ENCODE assay signal across 23 cellular contexts in genomic region chr3:147034359-147034758, GRCh38.
DNase-seq lines count a peak whose midpoint lies in the region; ATAC-seq, FAIRE-seq and TF ChIP-seq lines count a peak whose summit lies in the region.
"Had no signal": no experiment of that assay in that cellular context is flagged by ENCODE, and none has a peak within 500 bp of the region (broad histone marks: within the 10 kb centered on the region; RNA-seq: fewer than 3 reads in every experiment).

No MANE protein-coding gene starts in this region.

- TF ChIP-seq RAD21 in HepG2 (CRISPR knock-in tag; IDR thresholded peaks at IDR 0.05): no peak

- DNase-seq in HepG2 (ENCODE audit: low spot score) (no peak), right lobe of liver (no peak), LHCN-M2 (ENCODE audit: low read depth) (peak; percentile 12), astrocyte of the spinal cord (ENCODE audit: low read depth, low spot score) (peak; percentile 12), iPS-NIHi7 (ENCODE audit: extremely low spot score) (no peak)
- DNase-seq: AML-193; BE2C; CD4-positive, alpha-beta T cell; CD8-positive, alpha-beta memory T cell; DMS 273 treated with DMSO at 0.1 percent for 48 hours; DMS79; EL; GF-D8; GM23248; H7; HCEC 1CT; HFFc6 had no signal

- H3K9me3 ChIP-seq in HepG2 (ENCODE audit: low read length) (peaks cover 15% of the 10 kb centered on the region), right lobe of liver (no peaks in the 10 kb centered on the region)
- H3K9me3 ChIP-seq: BE2C had no signal

- BruUV-seq in HepG2 (replicated peaks; lab: Mats Ljungman, UMichigan): no TSS peak

- no peak for TF ChIP-seq POLR2A in HepG2 (IDR thresholded peaks at IDR 0.05; ENCODE audit: insufficient read depth in 1 of 2, low read depth in 2 of 2, low read length in 2 of 2)
- TF ChIP-seq POLR2A in right lobe of liver (IDR thresholded peaks at IDR 0.05): no peak

- H3K79me2 ChIP-seq in HepG2 (ENCODE audit: insufficient read depth, low read length): no peaks in the 10 kb centered on the region

- POLR2A ChIA-PET in HepG2 (lab: Yijun Ruan, JAX): no interaction called here

- H3K36me3 ChIP-seq in HepG2 (replicated peaks in 1 of 2; ENCODE audit: control insufficient read depth in 1 of 2, insufficient read depth in 2 of 2, low read length in 2 of 2) (no peaks in the 10 kb centered on the region), right lobe of liver (no peaks in the 10 kb centered on the region)
- H3K36me3 ChIP-seq: BE2C; BLaER1 treated with 17β-estradiol and CSF1 and Interleukin-3, amounts not matched to agents 10 nM and 100 nM had no signal

- no peak overlapping the region for H3K4me2 ChIP-seq in HepG2 (ENCODE audit: low read depth, low read length)
- H3K4me2 ChIP-seq: BLaER1 treated with 17β-estradiol and CSF1 and Interleukin-3, amounts not matched to agents 10 nM and 100 nM had no signal

- H4K20me1 ChIP-seq in HepG2 (ENCODE audit: insufficient read depth, low read length): no peaks in the 10 kb centered on the region
- H4K20me1 ChIP-seq: BLaER1 treated with 17β-estradiol and CSF1 and Interleukin-3, amounts not matched to agents 10 nM and 100 nM had no signal

- H2AFZ ChIP-seq in HepG2 (ENCODE audit: low read length): no peak overlapping the region
- H2AFZ ChIP-seq: GM23248 had no signal

- no peak for TF ChIP-seq CTCF in HepG2 (CRISPR knock-in tag; IDR thresholded peaks at IDR 0.05)
- TF ChIP-seq CTCF in right lobe of liver (IDR thresholded peaks at IDR 0.05): no peak
- TF ChIP-seq CTCF in astrocyte of the spinal cord (IDR thresholded peaks at IDR 0.05; ENCODE audit: low read depth, low read length): no peak

- 2% methylated on average over 3 of the region's 3 CpGs for WGBS in HepG2 (ENCODE audit: low lambda C conversion rate)
- WGBS in right lobe of liver (ENCODE audit: insufficient coverage, low coverage, low lambda C conversion rate, missing lambda C conversion rate): 47% methylated on average over 3 of the region's 3 CpGs

- H3K27me3 ChIP-seq in HepG2 (ENCODE audit: control insufficient read depth in 1 of 2, insufficient read depth in 2 of 2, low read length in 2 of 2) (no peaks in the 10 kb centered on the region), right lobe of liver (no peaks in the 10 kb centered on the region)
- H3K27me3 ChIP-seq: BE2C; BLaER1 treated with 17β-estradiol and CSF1 and Interleukin-3, amounts not matched to agents 10 nM and 100 nM had no signal

- H3K4me3 ChIP-seq in HepG2 (replicated peaks in 1 of 3; ENCODE audit: insufficient read depth in 1 of 3, low read depth in 2 of 3, low read length in 3 of 3) (no peak overlapping the region), right lobe of liver (no peak overlapping the region), astrocyte of the spinal cord (ENCODE audit: low read depth, low read length) (no peak overlapping the region)
- H3K4me3 ChIP-seq: BLaER1 treated with 17β-estradiol and CSF1 and Interleukin-3, amounts not matched to agents 10 nM and 100 nM; GM23248 had no signal

- in situ Hi-C loops in HepG2 (cut with HindIII; ENCODE audit: extremely low pct_ligation_motif_present, low pct_unique_long_range_greater_than_20kb) (no loop called here), astrocyte of the spinal cord (cut with HindIII; ENCODE audit: low sequenced_read_pairs) (no loop called here)

- no peak overlapping the region for H3K9ac ChIP-seq in HepG2 (ENCODE audit: insufficient read depth, low read depth, low read length)
- H3K9ac ChIP-seq: BLaER1 treated with 17β-estradiol and CSF1 and Interleukin-3, amounts not matched to agents 10 nM and 100 nM; GM23248 had no signal

- FAIRE-seq in HepG2 (lab: Jason Lieb, UNC): no peak
- FAIRE-seq: D721Med, GM12892, H1 had no signal

- H3K4me1 ChIP-seq in HepG2 (ENCODE audit: insufficient read depth, low read length) (no peaks in the 10 kb centered on the region), right lobe of liver (no peaks in the 10 kb centered on the region)
- H3K4me1 ChIP-seq: BE2C; BLaER1 treated with 17β-estradiol and CSF1 and Interleukin-3, amounts not matched to agents 10 nM and 100 nM had no signal

- intact Hi-C loops in HepG2 (cut with micrococcal nuclease; ENCODE audit: unreplicated experiment) (no loop called here), right lobe of liver (cut with DNase I) (no loop called here)

- ATAC-seq in HepG2 (no peak), right lobe of liver (no peak), GM21723 (IDR thresholded peaks at IDR 0.05; ENCODE audit: unreplicated experiment) (no peak)

- H3K27ac ChIP-seq in HepG2 (ENCODE audit: extremely low read length, insufficient read depth, low read length) (no peak overlapping the region), right lobe of liver (no peak overlapping the region)
- H3K27ac ChIP-seq: 22Rv1; BLaER1 treated with 17β-estradiol and CSF1 and Interleukin-3, amounts not matched to agents 10 nM and 100 nM; GM23248 had no signal

- CTCF ChIA-PET in HepG2 (lab: Yijun Ruan, JAX; ENCODE audit: low intra/inter-chr PET ratio, low total read pairs): no interaction called here

- no peak for TF ChIP-seq EP300 in HepG2 (IDR thresholded peaks at IDR 0.05; ENCODE audit: low read depth in 2 of 2, low read length in 2 of 2)
- no peak for TF ChIP-seq EP300 in HepG2 (CRISPR knock-in tag; IDR thresholded peaks at IDR 0.05; ENCODE audit: borderline replicate concordance)

TF ChIP-seq in HepG2, 621 proteins besides CTCF, POLR2A, EP300 and RAD21:
- TF ChIP-seq ZNF317 (CRISPR knock-in tag; IDR thresholded peaks at IDR 0.05) (peak; percentile 95), ZNF34 (CRISPR knock-in tag; IDR thresholded peaks at IDR 0.05; ENCODE audit: borderline replicate concordance) (no peak)

Comparison
In these comparisons a context has a peak if more than half of its experiments do, and no peak if none do; other contexts are left out.
1. DNase-seq: peak in LHCN-M2 (single experiment) and astrocyte of the spinal cord (single experiment); none in HepG2 (single experiment), right lobe of liver (0 of 3) and iPS-NIHi7 (single experiment).